ENCODE assay signal across 8 cellular contexts in genomic region chr1:29399465-29399864, GRCh38.
"Had no signal": no experiment of that assay in that cellular context is flagged by ENCODE, and none has a peak within 500 bp of the region (broad histone marks: within the 10 kb centered on the region; RNA-seq: fewer than 3 reads in every experiment).

No MANE protein-coding gene starts in this region.

- ATAC-seq: GM12878 had no signal

- H3K4me3 ChIP-seq: GM12878 had no signal

- DNase-seq: GDM1, GF-D8 had no signal

- FAIRE-seq: G401.6, GM12878, GM12891, GM12892, GM18507, GM19239 had no signal
